Comparison of ENCODE assay signal across 7 cellular contexts in the genomic region with DNA sequence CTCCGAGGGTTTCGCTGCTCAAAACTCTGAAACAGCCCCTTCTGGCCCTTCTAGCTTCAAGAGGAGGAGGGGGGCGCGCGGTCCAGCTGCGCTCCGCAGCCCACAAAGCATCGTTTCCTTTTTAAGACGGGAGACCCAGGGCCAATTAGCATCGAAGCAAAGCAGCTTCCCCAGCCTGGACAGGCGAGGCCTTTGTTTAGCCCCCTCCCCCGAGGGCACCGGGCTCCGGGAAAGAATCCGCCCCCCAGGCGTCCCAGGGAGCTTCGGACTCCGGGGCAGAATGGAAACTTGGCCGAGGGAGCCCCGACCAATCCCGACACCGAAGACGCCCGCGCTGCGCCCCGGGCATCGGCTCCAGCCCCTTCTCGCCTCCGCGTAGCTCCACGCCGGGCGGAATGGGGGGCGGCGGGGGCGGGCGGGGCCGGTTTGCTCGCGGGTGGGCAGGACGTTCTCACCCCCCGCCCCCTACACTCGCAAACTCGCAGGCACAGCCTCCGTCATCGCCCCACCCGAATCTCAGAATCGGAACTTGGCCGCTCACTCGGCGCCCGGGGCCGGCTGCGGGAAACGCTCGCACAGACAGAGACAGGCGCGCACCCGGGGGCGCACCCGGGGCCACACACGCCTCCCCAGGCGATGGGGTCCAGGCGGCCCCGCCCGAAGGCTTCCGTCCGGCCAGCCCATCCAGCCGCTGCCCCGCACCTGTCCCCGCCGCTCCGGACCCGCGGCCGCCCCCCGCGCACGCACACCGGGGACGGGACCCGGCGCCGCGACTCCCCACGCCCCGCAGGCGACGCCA. TPM values are rescaled to one million over a fixed set of nuclear protein-coding genes. Genes with fewer than 3 reads are reported as not detected.
DNase-seq lines count a peak whose midpoint lies in the region; ATAC-seq, FAIRE-seq and TF ChIP-seq lines count a peak whose summit lies in the region.
"Had no signal": no experiment of that assay in that cellular context is flagged by ENCODE, and none has a peak within 500 bp of the region (broad histone marks: within the 10 kb centered on the region; RNA-seq: fewer than 3 reads in every experiment).

No MANE protein-coding gene starts in this region.

- H3K9me3 ChIP-seq in CD4-positive, alpha-beta T cell (ENCODE audit: control insufficient read depth, low read length), result no peaks in the 10 kb centered on the region
- no peaks in the 10 kb centered on the region for H3K9me3 ChIP-seq in GM12878 (replicated peaks; ENCODE audit: control insufficient read depth, insufficient read depth, low read length)

- FAIRE-seq in GM12878 (lab: Jason Lieb, UNC), result no peak

- SMC1A ChIA-PET in GM12878 (lab: Charles Lee; ENCODE audit: uncharacterized antibody, unreplicated experiment), result no interaction called here

- H3K79me2 ChIP-seq in GM12878 (ENCODE audit: control insufficient read depth, insufficient read depth, low read length), result no peaks in the 10 kb centered on the region

- no peak for DNase-seq in CD4-positive, alpha-beta T cell
- DNase-seq in GM12878 (ENCODE audit: low read depth, low spot score), result no peak
- DNase-seq in nephron progenitor cell, result peak; percentile 59
- no peak for DNase-seq in pons (ENCODE audit: low spot score)
- DNase-seq in NCI-H1930 (lab: John Stamatoyannopoulos, UW), result no peak
- DNase-seq: foreskin fibroblast had no signal

- peaks cover 70% of the 10 kb centered on the region for H3K27me3 Mint-ChIP-seq in CD4-positive, alpha-beta T cell
- H3K27me3 Mint-ChIP-seq in nephron progenitor cell (ENCODE audit: low read depth, poor library complexity), result peaks cover 62% of the 10 kb centered on the region

- no peak for TF ChIP-seq EP300 in GM12878 (IDR thresholded peaks at IDR 0.05; ENCODE audit: borderline replicate concordance in 1 of 2, control insufficient read depth in 1 of 2, low read depth in 2 of 2, low read length in 2 of 2)

- no peak for TF ChIP-seq CTCF in CD4-positive, alpha-beta T cell (IDR thresholded peaks at IDR 0.05)
- TF ChIP-seq CTCF in GM12878 (IDR thresholded peaks at IDR 0.05 in 2 of 3, conservative IDR thresholded peaks at IDR 0.05 in 1 of 3; ENCODE audit: control insufficient read depth in 2 of 3, extremely low read depth in 1 of 3, insufficient read depth in 1 of 3, low read depth in 3 of 3, low read length in 3 of 3) (no peak), nephron progenitor cell (IDR thresholded peaks at IDR 0.05) (no peak)

- whole genome bisulfite sequencing in GM12878 (ENCODE audit: insufficient coverage, insufficient replicate concordance, low lambda C conversion rate, missing lambda C conversion rate), result 6% methylated on average over 55 of the region's 90 CpGs

- H3K36me3 Mint-ChIP-seq in CD4-positive, alpha-beta T cell (ENCODE audit: low read depth), result no peaks in the 10 kb centered on the region
- peaks cover 23% of the 10 kb centered on the region for H3K36me3 Mint-ChIP-seq in nephron progenitor cell (ENCODE audit: low read depth)

- H3K4me1 ChIP-seq in GM12878 (ENCODE audit: control insufficient read depth, insufficient read depth, low read length), result no peaks in the 10 kb centered on the region

- CTCF ChIA-PET in CD4-positive, alpha-beta T cell (lab: Charles Lee), result no interaction called here
- CTCF ChIA-PET in GM12878 (lab: Yijun Ruan, JAX), result no interaction called here

- H3K9me3 Mint-ChIP-seq in CD4-positive, alpha-beta T cell, result no peaks in the 10 kb centered on the region
- H3K9me3 Mint-ChIP-seq in nephron progenitor cell, result peaks cover 26% of the 10 kb centered on the region

- ATAC-seq in CD4-positive, alpha-beta T cell (ENCODE audit: poor library complexity), result peak; percentile 37
- ATAC-seq in GM12878, result no peak
- ATAC-seq in GM21529 (IDR thresholded peaks at IDR 0.05; ENCODE audit: unreplicated experiment), result no peak

- no peak overlapping the region for H3K9ac ChIP-seq in GM12878 (ENCODE audit: control insufficient read depth, insufficient read depth, low read length)

- TF ChIP-seq POLR2A in GM12878 (IDR thresholded peaks at IDR 0.05; ENCODE audit: low read depth, low read length), result no peak

- in situ Hi-C loops in GM12878 (cut with MboI), result no loop called here

- no peak for TF ChIP-seq RAD21 in GM12878 (IDR thresholded peaks at IDR 0.05; ENCODE audit: insufficient read depth, low read depth, low read length)

- H3K4me2 ChIP-seq in GM12878 (ENCODE audit: control insufficient read depth, insufficient read depth), result no peak overlapping the region

- RAD21 ChIA-PET in GM12878 (lab: Charles Lee; ENCODE audit: unreplicated experiment), result no interaction called here

- no peak overlapping the region for H3K27ac ChIP-seq in CD4-positive, alpha-beta T cell (ENCODE audit: low read depth, low read length)
- no peak overlapping the region for H3K27ac ChIP-seq in GM12878 (ENCODE audit: control insufficient read depth, insufficient read depth)

- POLR2A ChIA-PET in CD4-positive, alpha-beta T cell (lab: Charles Lee), result no interaction called here
- POLR2A ChIA-PET in GM12878 (lab: Charles Lee), result no interaction called here

- no TSS peak for BruUV-seq in GM12878 (replicated peaks; lab: Mats Ljungman, UMichigan)

- no peak overlapping the region for H2AFZ ChIP-seq in GM12878 (ENCODE audit: control insufficient read depth, low read depth, low read length)

- H3K4me3 ChIP-seq in GM12878, result no peak overlapping the region

- H4K20me1 ChIP-seq in GM12878 (ENCODE audit: control insufficient read depth, insufficient read depth), result no peaks in the 10 kb centered on the region; the same call in 1 of the 2 replicates

- H3K27ac Mint-ChIP-seq in CD4-positive, alpha-beta T cell, result no peak overlapping the region
- H3K27ac Mint-ChIP-seq in nephron progenitor cell, result no peak overlapping the region

- H3K36me3 ChIP-seq in GM12878 (ENCODE audit: control insufficient read depth in 2 of 2, insufficient read depth in 2 of 2, low read length in 1 of 2), result no peaks in the 10 kb centered on the region

- intact Hi-C loops in CD4-positive, alpha-beta T cell (cut with DNase I, micrococcal nuclease), result no loop called here
- intact Hi-C loops in GM12878 (cut with micrococcal nuclease; ENCODE audit: unreplicated experiment), result no loop called here

- H3K4me1 Mint-ChIP-seq in CD4-positive, alpha-beta T cell (ENCODE audit: low read depth), result peaks cover 6% of the 10 kb centered on the region
- H3K4me1 Mint-ChIP-seq in nephron progenitor cell, result peaks cover 70% of the 10 kb centered on the region

- H3K4me3 Mint-ChIP-seq in CD4-positive, alpha-beta T cell, result no peak overlapping the region
- H3K4me3 Mint-ChIP-seq in nephron progenitor cell, result peak overlapping the region; percentile 74

- peaks cover 42% of the 10 kb centered on the region for H3K27me3 ChIP-seq in CD4-positive, alpha-beta T cell (ENCODE audit: control insufficient read depth, insufficient read depth, low read length)
- H3K27me3 ChIP-seq in GM12878 (replicated peaks in 1 of 2; ENCODE audit: control insufficient read depth in 2 of 2, insufficient read depth in 2 of 2, low read length in 1 of 2), result peaks cover 0 to 9% of the 10 kb centered on the region in 2 experiments

RNA-seq across cellular contexts. Expression of gene NKAIN4, which starts 0.6 kb away (rescaled TPM):
- total RNA-seq in CD4-positive, alpha-beta T cell, result not detected
- not detected in 2 replicates for total RNA-seq in GM12878 (2013; cell fraction: nucleolus; rRNA removed)
- total RNA-seq in GM12878 (2014; rRNA removed), result not detected in 2 replicates
- not detected in 2 replicates for total RNA-seq in GM12878 (2014; rRNA removed; fragmentation: Illumina TruSeq; extraction: Trizol)
- not detected in 2 replicates for total RNA-seq in GM12878 (2021)
- polyA plus RNA-seq in GM12878 (2011; ENCODE audit: low read depth), result not detected
- not detected in 2 replicates for polyA plus RNA-seq in GM12878 (2011; rRNA removed)
- not detected in 2 replicates for polyA plus RNA-seq in GM12878 (2011; cell fraction: cytosol; rRNA removed)
- not detected in 2 replicates for polyA plus RNA-seq in GM12878 (2011; cell fraction: nucleus; rRNA removed)
- not detected in 2 replicates for polyA plus RNA-seq in GM12878 (2012)
- polyA plus RNA-seq in GM12878 (2014; fragmentation: Illumina TruSeq; extraction: Trizol), result not detected in 2 replicates
- polyA plus RNA-seq in GM12878 (2014; fragmentation: Nextera tagmentation; extraction: Ambion mirVana), result not detected
- not detected in 2 replicates for polyA plus RNA-seq in GM12878 (2014; rRNA removed)
- under 1 TPM in 1 of 2 experiments, not detected in 1; 0.11 TPM for polyA plus RNA-seq in GM12878 (2016; fragmentation: Nextera tagmentation; extraction: Ambion mirVana)
- polyA minus RNA-seq in GM12878 (2011; rRNA and poly(A)+ RNA removed), result not detected in 2 replicates
- not detected in 2 replicates for polyA minus RNA-seq in GM12878 (2011; cell fraction: cytosol; rRNA and poly(A)+ RNA removed)
- not detected in 2 replicates for polyA minus RNA-seq in GM12878 (2011; cell fraction: nucleus; rRNA and poly(A)+ RNA removed)

RNA-seq across cellular contexts. Expression of gene BIRC7, which starts 17.9 kb away (rescaled TPM):
- total RNA-seq in CD4-positive, alpha-beta T cell, result not detected
- 27.4 and 27.6 TPM in 2 replicates for total RNA-seq in GM12878 (2013; cell fraction: nucleolus; rRNA removed)
- total RNA-seq in GM12878 (2014; rRNA removed), result 0.11 TPM in 1 of 2 replicates, not detected in the other
- total RNA-seq in GM12878 (2014; rRNA removed; fragmentation: Illumina TruSeq; extraction: Trizol), result not detected in 2 replicates
- not detected in 2 replicates for total RNA-seq in GM12878 (2021)
- polyA plus RNA-seq in GM12878 (2011; ENCODE audit: low read depth), result 0.29 TPM
- polyA plus RNA-seq in GM12878 (2011; rRNA removed), result 0.26 and 0.31 TPM in 2 replicates
- 0.99 and 1.1 TPM in 2 replicates for polyA plus RNA-seq in GM12878 (2011; cell fraction: cytosol; rRNA removed)
- 4.9 and 10.3 TPM in 2 replicates for polyA plus RNA-seq in GM12878 (2011; cell fraction: nucleus; rRNA removed)
- 1.2 and 4.0 TPM in 2 replicates for polyA plus RNA-seq in GM12878 (2012)
- not detected in 2 replicates for polyA plus RNA-seq in GM12878 (2014; fragmentation: Illumina TruSeq; extraction: Trizol)
- not detected for polyA plus RNA-seq in GM12878 (2014; fragmentation: Nextera tagmentation; extraction: Ambion mirVana)
- 0.08 TPM in 1 of 2 replicates, not detected in the other for polyA plus RNA-seq in GM12878 (2014; rRNA removed)
- not detected for polyA plus RNA-seq in GM12878 (2016; fragmentation: Nextera tagmentation; extraction: Ambion mirVana)
- polyA minus RNA-seq in GM12878 (2011; rRNA and poly(A)+ RNA removed), result 0.66 and 1.3 TPM in 2 replicates
- not detected in 2 replicates for polyA minus RNA-seq in GM12878 (2011; cell fraction: cytosol; rRNA and poly(A)+ RNA removed)
- polyA minus RNA-seq in GM12878 (2011; cell fraction: nucleus; rRNA and poly(A)+ RNA removed), result 1.7 and 2.4 TPM in 2 replicates

RNA-seq across cellular contexts. Expression of gene ARFGAP1, which starts 19.0 kb away (rescaled TPM):
- 100 to 1,000 TPM; 120 TPM for total RNA-seq in CD4-positive, alpha-beta T cell
- 164 and 192 TPM in 2 replicates for total RNA-seq in GM12878 (2013; cell fraction: nucleolus; rRNA removed)
- total RNA-seq in GM12878 (2014; rRNA removed) (32.1 and 40.5 TPM in 2 replicates), GM12878 (2014; rRNA removed; fragmentation: Illumina TruSeq; extraction: Trizol) (15.6 and 16.9 TPM in 2 replicates), GM12878 (2021) (67.4 and 79.9 TPM in 2 replicates)
- 31.0 TPM for polyA plus RNA-seq in GM12878 (2011; ENCODE audit: low read depth)
- polyA plus RNA-seq in GM12878 (2011; rRNA removed) (19.2 and 26.1 TPM in 2 replicates), GM12878 (2014; fragmentation: Illumina TruSeq; extraction: Trizol) (6.8 and 15.9 TPM in 2 replicates), GM12878 (2014; fragmentation: Nextera tagmentation; extraction: Ambion mirVana) (1 to 10 TPM in 1 of 2 experiments, under 1 TPM in 1; 0.45 to 1.5 TPM), GM12878 (2014; rRNA removed) (56.4 and 58.9 TPM in 2 replicates), GM12878 (2016; fragmentation: Nextera tagmentation; extraction: Ambion mirVana) (10 to 100 TPM; 35.6 to 36.6 TPM)
- polyA plus RNA-seq in GM12878 (2011; cell fraction: cytosol; rRNA removed), result 37.0 and 50.6 TPM in 2 replicates
- 540 and 583 TPM in 2 replicates for polyA plus RNA-seq in GM12878 (2011; cell fraction: nucleus; rRNA removed)
- 72.1 and 81.0 TPM in 2 replicates for polyA plus RNA-seq in GM12878 (2012)
- 26.0 and 32.3 TPM in 2 replicates for polyA minus RNA-seq in GM12878 (2011; rRNA and poly(A)+ RNA removed)
- polyA minus RNA-seq in GM12878 (2011; cell fraction: cytosol; rRNA and poly(A)+ RNA removed), result 13.7 and 14.7 TPM in 2 replicates
- polyA minus RNA-seq in GM12878 (2011; cell fraction: nucleus; rRNA and poly(A)+ RNA removed), result 64.4 and 75.1 TPM in 2 replicates

RNA-seq across cellular contexts. Expression of gene YTHDF1, which starts 37.7 kb away (rescaled TPM):
- 10 to 100 TPM; 43.7 to 44.1 TPM for total RNA-seq in CD4-positive, alpha-beta T cell
- 18.1 and 21.9 TPM in 2 replicates for total RNA-seq in GM12878 (2013; cell fraction: nucleolus; rRNA removed)
- total RNA-seq in GM12878 (2014; rRNA removed) (19.7 and 21.6 TPM in 2 replicates), GM12878 (2014; rRNA removed; fragmentation: Illumina TruSeq; extraction: Trizol) (18.5 and 21.3 TPM in 2 replicates), GM12878 (2021) (36.1 and 37.8 TPM in 2 replicates)
- 17.4 TPM for polyA plus RNA-seq in GM12878 (2011; ENCODE audit: low read depth)
- polyA plus RNA-seq in GM12878 (2011; rRNA removed) (23.2 and 27.5 TPM in 2 replicates), GM12878 (2014; fragmentation: Illumina TruSeq; extraction: Trizol) (23.3 and 24.7 TPM in 2 replicates), GM12878 (2014; fragmentation: Nextera tagmentation; extraction: Ambion mirVana) (10 to 100 TPM; 11.4 to 14.8 TPM), GM12878 (2014; rRNA removed) (32.9 and 33.1 TPM in 2 replicates), GM12878 (2016; fragmentation: Nextera tagmentation; extraction: Ambion mirVana) (10 to 100 TPM in 1 of 2 experiments, 1 to 10 TPM in 1; 4.6 to 14.5 TPM)
- polyA plus RNA-seq in GM12878 (2011; cell fraction: cytosol; rRNA removed), result 20.2 and 23.4 TPM in 2 replicates
- 24.5 and 27.8 TPM in 2 replicates for polyA plus RNA-seq in GM12878 (2011; cell fraction: nucleus; rRNA removed)
- polyA plus RNA-seq in GM12878 (2012), result 21.8 and 26.7 TPM in 2 replicates
- polyA minus RNA-seq in GM12878 (2011; rRNA and poly(A)+ RNA removed), result 19.0 and 21.1 TPM in 2 replicates
- 14.3 and 17.2 TPM in 2 replicates for polyA minus RNA-seq in GM12878 (2011; cell fraction: cytosol; rRNA and poly(A)+ RNA removed)
- 5.7 and 10.3 TPM in 2 replicates for polyA minus RNA-seq in GM12878 (2011; cell fraction: nucleus; rRNA and poly(A)+ RNA removed)

RNA-seq across cellular contexts. Expression of gene COL20A1, which starts 39.3 kb away (rescaled TPM):
- under 1 TPM in 1 of 2 experiments, not detected in 1; 0.03 TPM for total RNA-seq in CD4-positive, alpha-beta T cell
- total RNA-seq in GM12878 (2013; cell fraction: nucleolus; rRNA removed), result not detected in 2 replicates
- total RNA-seq in GM12878 (2014; rRNA removed) (not detected in 2 replicates), GM12878 (2014; rRNA removed; fragmentation: Illumina TruSeq; extraction: Trizol) (not detected in 2 replicates), GM12878 (2021) (not detected in 2 replicates)
- polyA plus RNA-seq in GM12878 (2011; ENCODE audit: low read depth), result not detected
- polyA plus RNA-seq in GM12878 (2011; rRNA removed) (not detected in 2 replicates), GM12878 (2014; fragmentation: Illumina TruSeq; extraction: Trizol) (not detected in 2 replicates), GM12878 (2014; fragmentation: Nextera tagmentation; extraction: Ambion mirVana) (not detected), GM12878 (2014; rRNA removed) (not detected in 2 replicates), GM12878 (2016; fragmentation: Nextera tagmentation; extraction: Ambion mirVana) (not detected)
- polyA plus RNA-seq in GM12878 (2011; cell fraction: cytosol; rRNA removed), result not detected in 2 replicates
- polyA plus RNA-seq in GM12878 (2011; cell fraction: nucleus; rRNA removed), result 0.10 and 0.18 TPM in 2 replicates
- polyA plus RNA-seq in GM12878 (2012), result not detected in 2 replicates
- not detected in 2 replicates for polyA minus RNA-seq in GM12878 (2011; rRNA and poly(A)+ RNA removed)
- not detected in 2 replicates for polyA minus RNA-seq in GM12878 (2011; cell fraction: cytosol; rRNA and poly(A)+ RNA removed)
- polyA minus RNA-seq in GM12878 (2011; cell fraction: nucleus; rRNA and poly(A)+ RNA removed), result not detected in 2 replicates
